ENCODE assay signal across 10 cellular contexts in genomic region chr6:5782783-5783567, GRCh38.
DNase-seq lines count a peak whose midpoint lies in the region; ATAC-seq and TF ChIP-seq lines count a peak whose summit lies in the region.
"Had no signal": no experiment of that assay in that cellular context is flagged by ENCODE, and none has a peak within 500 bp of the region (broad histone marks: within the 10 kb centered on the region; RNA-seq: fewer than 3 reads in every experiment).

No MANE protein-coding gene starts in this region.

- intact Hi-C loops in colonic mucosa (cut with DNase I) (no loop called here), A673 (cut with micrococcal nuclease; ENCODE audit: unreplicated experiment) (no loop called here)

- ATAC-seq in HG03135 (IDR thresholded peaks at IDR 0.05; ENCODE audit: unreplicated experiment) = no peak

- POLR2A ChIA-PET in A673 (lab: Charles Lee; ENCODE audit: low non-redundant PET) = no interaction called here

- CTCF ChIA-PET in A673 (lab: Charles Lee) = no interaction called here

- peak; percentile 57 for DNase-seq in DMS 273 treated with DMSO at 0.1 percent for 48 hours (lab: John Stamatoyannopoulos, UW)
- DNase-seq in NCI-H2029 (lab: John Stamatoyannopoulos, UW) = peak; percentile 87
- DNase-seq in colonic mucosa = peak; percentile 96
- DNase-seq in activated naive CD4-positive, alpha-beta T cell treated with anti-CD3 and anti-CD28 coated beads, Interleukin-2, amount 50 U/mL, for 16 hours = no peak
- no peak for DNase-seq in brain microvascular endothelial cell
- DNase-seq in A673 (ENCODE audit: low spot score) = no peak
- DNase-seq: activated T-cell treated with anti-CD3 and anti-CD28 coated beads for 4 hours, uterus had no signal

- in situ Hi-C loops in brain microvascular endothelial cell (cut with HindIII; ENCODE audit: low pct_ligation_motif_present, low sequenced_read_pairs) = no loop called here

- H3K27me3 ChIP-seq in colonic mucosa (no peaks in the 10 kb centered on the region), muscle layer of duodenum (ENCODE audit: low read depth, low read length) (no peaks in the 10 kb centered on the region), brain microvascular endothelial cell (replicated peaks) (no peaks in the 10 kb centered on the region), A673 (replicated peaks; ENCODE audit: insufficient read depth, low read depth, low read length, poor library complexity) (no peaks in the 10 kb centered on the region)
- H3K27me3 ChIP-seq: uterus had no signal

- H3K36me3 ChIP-seq in colonic mucosa (no peaks in the 10 kb centered on the region), muscle layer of duodenum (ENCODE audit: control insufficient read depth in 1 of 2, insufficient read depth in 2 of 2, low read length in 2 of 2) (no peaks in the 10 kb centered on the region), brain microvascular endothelial cell (replicated peaks) (no peaks in the 10 kb centered on the region), A673 (ENCODE audit: insufficient read depth, low read length, poor library complexity, severe bottlenecking) (no peaks in the 10 kb centered on the region)
- H3K36me3 ChIP-seq: uterus had no signal

- no peak for TF ChIP-seq CTCF in colonic mucosa (IDR thresholded peaks at IDR 0.05)
- no peak for TF ChIP-seq CTCF in brain microvascular endothelial cell (IDR thresholded peaks at IDR 0.05; ENCODE audit: low read depth, low read length, missing control alignments)
- TF ChIP-seq CTCF in A673 (conservative IDR thresholded peaks at IDR 0.05; ENCODE audit: low read depth, low read length) = no peak

- no peaks in the 10 kb centered on the region for H3K9me3 ChIP-seq in colonic mucosa
- no peaks in the 10 kb centered on the region for H3K9me3 ChIP-seq in muscle layer of duodenum (ENCODE audit: control insufficient read depth in 1 of 2, low read length in 2 of 2)
- H3K9me3 ChIP-seq in A673 (ENCODE audit: low read depth, low read length, poor library complexity, severe bottlenecking) = no peaks in the 10 kb centered on the region
- H3K9me3 ChIP-seq: uterus had no signal

- BruUV-seq in A673 (replicated peaks; lab: Mats Ljungman, UMichigan) = no TSS peak

- H3K4me1 ChIP-seq in colonic mucosa = peaks cover 9% of the 10 kb centered on the region
- no peaks in the 10 kb centered on the region for H3K4me1 ChIP-seq in muscle layer of duodenum (ENCODE audit: control insufficient read depth in 1 of 2, insufficient read depth in 2 of 2, low read length in 2 of 2)
- no peaks in the 10 kb centered on the region for H3K4me1 ChIP-seq in A673 (ENCODE audit: insufficient read depth, low read length, poor library complexity, severe bottlenecking)
- H3K4me1 ChIP-seq: uterus had no signal

- H3K4me3 ChIP-seq in colonic mucosa (no peak overlapping the region), muscle layer of duodenum (ENCODE audit: low read depth in 1 of 2, low read length in 2 of 2) (no peak overlapping the region), brain microvascular endothelial cell (ENCODE audit: low read depth, low read length) (no peak overlapping the region), A673 (ENCODE audit: low read depth, low read length, poor library complexity, severe bottlenecking) (no peak overlapping the region)
- H3K4me3 ChIP-seq: uterus had no signal

- H3K27ac ChIP-seq in colonic mucosa = peak overlapping the region; percentile 89
- H3K27ac ChIP-seq in muscle layer of duodenum (ENCODE audit: low read length) = peak overlapping the region; percentile 67
- H3K27ac ChIP-seq in brain microvascular endothelial cell = no peak overlapping the region
- H3K27ac ChIP-seq in A673 (ENCODE audit: low read depth, low read length, poor library complexity, severe bottlenecking) = no peak overlapping the region
- H3K27ac ChIP-seq: uterus had no signal

- H3K9ac ChIP-seq in colonic mucosa (ENCODE audit: low read depth in 2 of 2, low read length in 2 of 2) = peak overlapping the region; percentile 27 to 48

Comparison
In these comparisons a context has a peak if more than half of its experiments do, and no peak if none do; other contexts are left out.
1. DNase-seq: peak in DMS 273 treated with DMSO at 0.1 percent for 48 hours (single experiment), NCI-H2029 (single experiment) and colonic mucosa (single experiment); none in activated naive CD4-positive, alpha-beta T cell treated with anti-CD3 and anti-CD28 coated beads, Interleukin-2, amount 50 U/mL, for 16 hours (single experiment), brain microvascular endothelial cell (single experiment) and A673 (single experiment).
2. H3K27ac ChIP-seq: peak in colonic mucosa (single experiment) and muscle layer of duodenum (single experiment); none in brain microvascular endothelial cell (single experiment) and A673 (single experiment).